Comparison of ENCODE assay signal across 14 cellular contexts in the genomic region with DNA sequence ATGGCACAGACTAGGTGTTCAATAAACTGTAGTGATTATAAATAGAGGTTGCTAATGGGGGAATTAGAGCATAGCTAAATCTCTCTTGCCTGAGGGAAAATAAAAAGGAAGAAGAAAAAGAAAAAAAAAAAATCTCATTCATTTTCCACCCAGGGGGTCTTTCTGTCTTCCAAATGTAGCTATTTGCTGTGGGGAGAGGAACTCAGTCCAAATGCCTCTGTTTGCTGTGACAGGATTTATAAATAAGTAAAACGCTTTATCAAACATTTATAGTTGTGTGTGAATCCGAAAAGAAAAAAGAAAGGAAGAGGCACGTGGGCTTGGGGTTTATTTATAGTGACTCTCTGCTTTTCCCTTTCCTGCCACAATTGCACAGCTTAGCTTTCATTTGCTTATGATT.
A peak's percentile ranks its signal among the peaks of the same experiment; 100 is the strongest.
DNase-seq lines count a peak whose midpoint lies in the region; ATAC-seq and TF ChIP-seq lines count a peak whose summit lies in the region.
"Had no signal": no experiment of that assay in that cellular context is flagged by ENCODE, and none has a peak within 500 bp of the region (broad histone marks: within the 10 kb centered on the region; RNA-seq: fewer than 3 reads in every experiment).

No MANE protein-coding gene starts in this region.

- TF ChIP-seq EP300 in esophagus muscularis mucosa (IDR thresholded peaks at IDR 0.05) = no peak

- no peaks in the 10 kb centered on the region for H4K20me1 ChIP-seq in BLaER1 treated with 17β-estradiol and CSF1 and Interleukin-3, amounts not matched to agents 10 nM and 100 nM

- H3K27ac ChIP-seq in BLaER1 treated with 17β-estradiol and CSF1 and Interleukin-3, amounts not matched to agents 10 nM and 100 nM = peak overlapping the region in 2 of 11 experiments; percentile 11 to 31; a peak in 2 of 22 replicates
- H3K27ac ChIP-seq in esophagus muscularis mucosa (replicated peaks in 1 of 4) = no peak overlapping the region

- H3K4me3 ChIP-seq in BLaER1 treated with 17β-estradiol and CSF1 and Interleukin-3, amounts not matched to agents 10 nM and 100 nM = peak overlapping the region in 1 of 10 experiments; percentile 10; a peak in 2 of 20 replicates
- no peak overlapping the region for H3K4me3 ChIP-seq in esophagus muscularis mucosa

- WGBS in esophagus muscularis mucosa = 3% methylated on average over 3 of the region's 3 CpGs

- DNase-seq in NCI-H146 treated with DMSO at 0.1 percent for 48 hours (lab: John Stamatoyannopoulos, UW; ENCODE audit: unreplicated experiment) (peak; percentile 50), esophagus muscularis mucosa (ENCODE audit: extremely low spot score) (peak; percentile 7), NCI-H748 (lab: John Stamatoyannopoulos, UW; ENCODE audit: unreplicated experiment) (no peak)
- no peak for DNase-seq in central memory CD4-positive, alpha-beta T cell
- no peak for DNase-seq in activated CD8-positive, alpha-beta memory T cell treated with anti-CD3 and anti-CD28 coated beads for 24 hours
- DNase-seq: CD8-positive, alpha-beta T cell; COR-L47; DMS153; DMS79 treated with DMSO at 0.1 percent for 48 hours; EL; GDM1; KG1 had no signal

- no peak for ATAC-seq in HG02970 (IDR thresholded peaks at IDR 0.05; ENCODE audit: low FRiP score, unreplicated experiment)
- ATAC-seq: CD8-positive, alpha-beta T cell had no signal

- H3K4me2 ChIP-seq in BLaER1 treated with 17β-estradiol and CSF1 and Interleukin-3, amounts not matched to agents 10 nM and 100 nM = peak overlapping the region; percentile 46 to 81 (median 64)

- H3K4me1 ChIP-seq in BLaER1 treated with 17β-estradiol and CSF1 and Interleukin-3, amounts not matched to agents 10 nM and 100 nM = peaks cover 8 to 18% (median 12%) of the 10 kb centered on the region in 10 experiments
- H3K4me1 ChIP-seq in esophagus muscularis mucosa = no peaks in the 10 kb centered on the region

- H3K9me3 ChIP-seq in BLaER1 treated with 17β-estradiol and CSF1 and Interleukin-3, amounts not matched to agents 10 nM and 100 nM (replicated peaks in 1 of 11) = no peaks in the 10 kb centered on the region
- no peaks in the 10 kb centered on the region for H3K9me3 ChIP-seq in esophagus muscularis mucosa

- peak overlapping the region in 3 of 11 experiments; percentile 1 to 28 (median 15); a peak in 4 of 22 replicates for H3K9ac ChIP-seq in BLaER1 treated with 17β-estradiol and CSF1 and Interleukin-3, amounts not matched to agents 10 nM and 100 nM

- no peaks in the 10 kb centered on the region; a peak in 1 of 22 replicates for H3K27me3 ChIP-seq in BLaER1 treated with 17β-estradiol and CSF1 and Interleukin-3, amounts not matched to agents 10 nM and 100 nM
- peaks cover 0 to 8% (median 0%) of the 10 kb centered on the region in 4 donors for H3K27me3 ChIP-seq in esophagus muscularis mucosa

- no peak for TF ChIP-seq CTCF in esophagus muscularis mucosa (IDR thresholded peaks at IDR 0.05)

- no peaks in the 10 kb centered on the region for H3K36me3 ChIP-seq in BLaER1 treated with 17β-estradiol and CSF1 and Interleukin-3, amounts not matched to agents 10 nM and 100 nM
- no peaks in the 10 kb centered on the region for H3K36me3 ChIP-seq in esophagus muscularis mucosa

- TF ChIP-seq POLR2A in esophagus muscularis mucosa (IDR thresholded peaks at IDR 0.05; ENCODE audit: low read depth) = no peak

- intact Hi-C loops in esophagus muscularis mucosa (cut with DNase I) = no loop called here

Comparison
In these comparisons a context has a peak if more than half of its experiments do, and no peak if none do; other contexts are left out.
1. DNase-seq: peak in NCI-H146 treated with DMSO at 0.1 percent for 48 hours (single experiment) and esophagus muscularis mucosa (single experiment); none in NCI-H748 (single experiment), central memory CD4-positive, alpha-beta T cell (single experiment) and activated CD8-positive, alpha-beta memory T cell treated with anti-CD3 and anti-CD28 coated beads for 24 hours (single experiment).